Comparison of ENCODE assay signal across 8 cellular contexts in genomic region chr1:121271143-121271715, GRCh38.
A peak's percentile ranks its signal among the peaks of the same experiment; 100 is the strongest.
DNase-seq lines count a peak whose midpoint lies in the region; ATAC-seq and TF ChIP-seq lines count a peak whose summit lies in the region.
"Not testable (repeated sequence)": the region's sequence is repeated elsewhere in the genome, so short reads cannot be mapped to it uniquely, and the experiment has no call there.

No MANE protein-coding gene starts in this region.

- not testable (repeated sequence) for H3K4me1 Mint-ChIP-seq in activated CD4-positive, alpha-beta T cell treated with anti-CD3 and anti-CD28 coated beads for 36 hours
- peaks cover 13% of the 10 kb centered on the region for H3K4me1 Mint-ChIP-seq in stimulated activated naive CD8-positive, alpha-beta T cell treated with anti-CD3 and anti-CD28 coated beads, Interleukin-15, amount 100 ng/mL, for 72 hours

- H3K4me2 ChIP-seq in MM.1S (ENCODE audit: low read depth, low read length) = not testable (repeated sequence)

- H3K9ac ChIP-seq in MM.1S (ENCODE audit: low read length) = not testable (repeated sequence)

- not testable (repeated sequence) for H2AFZ ChIP-seq in MM.1S (ENCODE audit: low read length)

- not testable (repeated sequence) for H3K9me3 Mint-ChIP-seq in activated CD4-positive, alpha-beta T cell treated with anti-CD3 and anti-CD28 coated beads for 36 hours (ENCODE audit: low read depth); stimulated activated naive CD8-positive, alpha-beta T cell treated with anti-CD3 and anti-CD28 coated beads, Interleukin-15, amount 100 ng/mL, for 72 hours

- H3K4me3 Mint-ChIP-seq in activated CD4-positive, alpha-beta T cell treated with anti-CD3 and anti-CD28 coated beads for 36 hours; stimulated activated naive CD8-positive, alpha-beta T cell treated with anti-CD3 and anti-CD28 coated beads, Interleukin-15, amount 100 ng/mL, for 72 hours: not testable (repeated sequence)

- H3K9me2 ChIP-seq in MM.1S (replicated peaks; ENCODE audit: insufficient read depth, low read length) = not testable (repeated sequence)

- H3K36me3 Mint-ChIP-seq in activated CD4-positive, alpha-beta T cell treated with anti-CD3 and anti-CD28 coated beads for 36 hours (ENCODE audit: low read depth) = not testable (repeated sequence)

- TF ChIP-seq CTCF in MM.1S (IDR thresholded peaks at IDR 0.05; ENCODE audit: low read length); left lung (IDR thresholded peaks at IDR 0.05): not testable (repeated sequence)

- POLR2A ChIA-PET in activated CD4-positive, alpha-beta T cell treated with anti-CD3 and anti-CD28 coated beads for 36 hours (lab: Charles Lee) = not testable (repeated sequence)

- peak; percentile 19 for DNase-seq in MM.1S
- not testable (repeated sequence) for DNase-seq in activated CD4-positive, alpha-beta T cell treated with anti-CD3 and anti-CD28 coated beads for 36 hours; left lung; stimulated activated naive CD8-positive, alpha-beta T cell treated with anti-CD3 and anti-CD28 coated beads, Interleukin-15, amount 100 ng/mL, for 72 hours

- H3K79me2 ChIP-seq in MM.1S (ENCODE audit: low read length) = not testable (repeated sequence)

- intact Hi-C loops in activated CD4-positive, alpha-beta T cell treated with anti-CD3 and anti-CD28 coated beads for 36 hours (cut with DNase I, micrococcal nuclease); left lung (cut with DNase I): not testable (repeated sequence)

- H3K4me3 ChIP-seq in MM.1S (ENCODE audit: low read length); left lung: not testable (repeated sequence)

- H3K4me1 ChIP-seq in MM.1S (ENCODE audit: low read length); left lung: not testable (repeated sequence)

- peak; percentile 37 for ATAC-seq in GM18505 (IDR thresholded peaks at IDR 0.05; ENCODE audit: unreplicated experiment)
- ATAC-seq in GM19463 (IDR thresholded peaks at IDR 0.05; ENCODE audit: unreplicated experiment) = peak; percentile 49
- ATAC-seq in HG02678 (IDR thresholded peaks at IDR 0.05; ENCODE audit: unreplicated experiment) = peak; percentile 43
- peak; percentile 47 for ATAC-seq in HG03095 (IDR thresholded peaks at IDR 0.05; ENCODE audit: unreplicated experiment)
- ATAC-seq in activated CD4-positive, alpha-beta T cell treated with anti-CD3 and anti-CD28 coated beads for 36 hours = peak; percentile 40
- peak; percentile 63 for ATAC-seq in left lung
- peak; percentile 65 for ATAC-seq in stimulated activated naive CD8-positive, alpha-beta T cell treated with anti-CD3 and anti-CD28 coated beads, Interleukin-15, amount 100 ng/mL, for 72 hours

- H4K20me1 ChIP-seq in MM.1S (ENCODE audit: insufficient read depth, low read length) = not testable (repeated sequence)

- H3F3A ChIP-seq in MM.1S (ENCODE audit: insufficient read depth, low read length) = not testable (repeated sequence)

- not testable (repeated sequence) for TF ChIP-seq POLR2A in GM18505 (IDR thresholded peaks at IDR 0.05; ENCODE audit: borderline replicate concordance, extremely low read depth, insufficient read depth, insufficient read length)

- H3K27me3 ChIP-seq in MM.1S (replicated peaks; ENCODE audit: insufficient read depth, low read length); left lung: not testable (repeated sequence)

- not testable (repeated sequence) for H3K9me3 ChIP-seq in MM.1S (replicated peaks; ENCODE audit: insufficient read depth, low read length); left lung

- not testable (repeated sequence) for H3K36me3 ChIP-seq in MM.1S (replicated peaks; ENCODE audit: insufficient read depth, low read length); left lung

- not testable (repeated sequence) for H3K27me3 Mint-ChIP-seq in activated CD4-positive, alpha-beta T cell treated with anti-CD3 and anti-CD28 coated beads for 36 hours; stimulated activated naive CD8-positive, alpha-beta T cell treated with anti-CD3 and anti-CD28 coated beads, Interleukin-15, amount 100 ng/mL, for 72 hours

- peak overlapping the region; percentile 46; the same call in 1 of the 2 replicates for H3K27ac ChIP-seq in MM.1S (ENCODE audit: low read length)
- not testable (repeated sequence) for H3K27ac ChIP-seq in left lung

- not testable (repeated sequence) for H3K27ac Mint-ChIP-seq in activated CD4-positive, alpha-beta T cell treated with anti-CD3 and anti-CD28 coated beads for 36 hours; stimulated activated naive CD8-positive, alpha-beta T cell treated with anti-CD3 and anti-CD28 coated beads, Interleukin-15, amount 100 ng/mL, for 72 hours

- CTCF ChIA-PET in activated CD4-positive, alpha-beta T cell treated with anti-CD3 and anti-CD28 coated beads for 36 hours (lab: Charles Lee) = not testable (repeated sequence)
